26 cellular contexts compared by ENCODE assay signal in genomic region chr3:37667359-37667758, GRCh38.
"Had no signal": no experiment of that assay in that cellular context is flagged by ENCODE, and none has a peak within 500 bp of the region (broad histone marks: within the 10 kb centered on the region; RNA-seq: fewer than 3 reads in every experiment).

No MANE protein-coding gene starts in this region.

- DNase-seq: activated CD4-positive, alpha-beta memory T cell treated with anti-CD3 and anti-CD28 coated beads for 36 hours; activated CD4-positive, alpha-beta T cell treated with anti-CD3 and anti-CD28 coated beads, Interleukin-2, amount 10 ng/mL, durations not matched to agents 24 days and 14 days; activated CD4-positive, CD25-positive, alpha-beta regulatory T cell treated with anti-CD3 and anti-CD28 coated beads, Interleukin-2, amount 50 U/mL, for 72 hours; activated CD8-positive, alpha-beta memory T cell treated with anti-CD3 and anti-CD28 coated beads, Interleukin-2, amount 50 U/mL, for 4 hours; activated gamma-delta T cell; activated naive CD4-positive, alpha-beta T cell treated with anti-CD3 and anti-CD28 coated beads, Interleukin-2, amount 50 U/mL, for 16 hours; activated T-cell treated with anti-CD3 and anti-CD28 coated beads, Interleukin-2, amount 50 U/mL, for 24 hours; amniotic stem cell; central memory CD4-positive, alpha-beta T cell; endodermal cell; esophagus squamous epithelium; foreskin melanocyte; left lung; mucosa of descending colon; ovary; stimulated activated CD4-positive, alpha-beta T cell treated with anti-CD3 and anti-CD28 coated beads, Interleukin-1b, Interleukin-23, amount 100 ng/mL, for 48 hours; stimulated activated CD4-positive, alpha-beta T cell treated with anti-CD3 and anti-CD28 coated beads, Interleukin-4, amount 100 ng/mL, for 4 hours; stimulated activated CD8-positive, alpha-beta memory T cell treated with anti-CD3 and anti-CD28 coated beads, Interleukin-4, amount 100 ng/mL, for 48 hours; stimulated activated naive CD8-positive, alpha-beta T cell treated with anti-CD3 and anti-CD28 coated beads, Interleukin-15, amount 100 ng/mL, for 72 hours; T-helper 1 cell; WERI-Rb-1 had no signal

- H3K9me3 ChIP-seq: esophagus squamous epithelium, left lung, mucosa of descending colon, ovary, tibial nerve had no signal

- H3K27me3 ChIP-seq: esophagus squamous epithelium, left lung, ovary, tibial nerve had no signal

- H3K27ac Mint-ChIP-seq: activated CD4-positive, alpha-beta memory T cell treated with anti-CD3 and anti-CD28 coated beads for 36 hours; activated CD4-positive, alpha-beta T cell treated with anti-CD3 and anti-CD28 coated beads, Interleukin-2, amount 10 ng/mL, durations not matched to agents 24 days and 14 days; activated T-cell treated with anti-CD3 and anti-CD28 coated beads, Interleukin-2, amount 50 U/mL, for 24 hours; endodermal cell; natural killer cell treated with Interleukin-12 subunit alpha and Interleukin-12 subunit beta and Interleukin-15 and Interleukin-18, amount 100 ng/mL, for 72 hours; progenitor cell of endocrine pancreas; stimulated activated memory B cell treated with anti-CD40 and anti-IgM and Interleukin-4, amounts not matched to agents 10 μg/mL and 1 μg/mL and 100 μg/mL, for 72 hours; stimulated activated naive CD8-positive, alpha-beta T cell treated with anti-CD3 and anti-CD28 coated beads, Interleukin-15, amount 100 ng/mL, for 72 hours had no signal

- H3K4me3 Mint-ChIP-seq: activated CD4-positive, alpha-beta memory T cell treated with anti-CD3 and anti-CD28 coated beads for 36 hours; activated CD4-positive, alpha-beta T cell treated with anti-CD3 and anti-CD28 coated beads, Interleukin-2, amount 10 ng/mL, durations not matched to agents 24 days and 14 days; activated T-cell treated with anti-CD3 and anti-CD28 coated beads, Interleukin-2, amount 50 U/mL, for 24 hours; endodermal cell; natural killer cell treated with Interleukin-12 subunit alpha and Interleukin-12 subunit beta and Interleukin-15 and Interleukin-18, amount 100 ng/mL, for 72 hours; stimulated activated memory B cell treated with anti-CD40 and anti-IgM and Interleukin-4, amounts not matched to agents 10 μg/mL and 1 μg/mL and 100 μg/mL, for 72 hours; stimulated activated naive CD8-positive, alpha-beta T cell treated with anti-CD3 and anti-CD28 coated beads, Interleukin-15, amount 100 ng/mL, for 72 hours had no signal

- H3K36me3 Mint-ChIP-seq: activated CD4-positive, alpha-beta memory T cell treated with anti-CD3 and anti-CD28 coated beads for 36 hours; natural killer cell treated with Interleukin-12 subunit alpha and Interleukin-12 subunit beta and Interleukin-15 and Interleukin-18, amount 100 ng/mL, for 72 hours; stimulated activated memory B cell treated with anti-CD40 and anti-IgM and Interleukin-4, amounts not matched to agents 10 μg/mL and 1 μg/mL and 100 μg/mL, for 72 hours had no signal

- H3K4me3 ChIP-seq: esophagus squamous epithelium, left lung, mucosa of descending colon, ovary, smooth muscle cell, tibial nerve had no signal

- H3K36me3 ChIP-seq: esophagus squamous epithelium, left lung, ovary, tibial nerve, WERI-Rb-1 had no signal

- H3K9me3 Mint-ChIP-seq: activated CD4-positive, alpha-beta memory T cell treated with anti-CD3 and anti-CD28 coated beads for 36 hours; activated CD4-positive, alpha-beta T cell treated with anti-CD3 and anti-CD28 coated beads, Interleukin-2, amount 10 ng/mL, durations not matched to agents 24 days and 14 days; activated T-cell treated with anti-CD3 and anti-CD28 coated beads, Interleukin-2, amount 50 U/mL, for 24 hours; endodermal cell; natural killer cell treated with Interleukin-12 subunit alpha and Interleukin-12 subunit beta and Interleukin-15 and Interleukin-18, amount 100 ng/mL, for 72 hours; stimulated activated naive CD8-positive, alpha-beta T cell treated with anti-CD3 and anti-CD28 coated beads, Interleukin-15, amount 100 ng/mL, for 72 hours had no signal

- ATAC-seq: mucosa of descending colon; natural killer cell treated with Interleukin-12 subunit alpha and Interleukin-12 subunit beta and Interleukin-15 and Interleukin-18, amount 100 ng/mL, for 72 hours; stimulated activated memory B cell treated with anti-CD40 and anti-IgM and Interleukin-4, amounts not matched to agents 10 μg/mL and 1 μg/mL and 100 μg/mL, for 72 hours; stimulated activated naive CD8-positive, alpha-beta T cell treated with anti-CD3 and anti-CD28 coated beads, Interleukin-15, amount 100 ng/mL, for 72 hours had no signal

- H3K27me3 Mint-ChIP-seq: stimulated activated memory B cell treated with anti-CD40 and anti-IgM and Interleukin-4, amounts not matched to agents 10 μg/mL and 1 μg/mL and 100 μg/mL, for 72 hours had no signal

- H3K4me1 Mint-ChIP-seq: activated CD4-positive, alpha-beta T cell treated with anti-CD3 and anti-CD28 coated beads, Interleukin-2, amount 10 ng/mL, durations not matched to agents 24 days and 14 days; stimulated activated memory B cell treated with anti-CD40 and anti-IgM and Interleukin-4, amounts not matched to agents 10 μg/mL and 1 μg/mL and 100 μg/mL, for 72 hours; stimulated activated naive CD8-positive, alpha-beta T cell treated with anti-CD3 and anti-CD28 coated beads, Interleukin-15, amount 100 ng/mL, for 72 hours had no signal

- H3K27ac ChIP-seq: left lung, ovary, tibial nerve, WERI-Rb-1 had no signal
